Comparison of ENCODE assay signal across 8 cellular contexts in the genomic region with DNA sequence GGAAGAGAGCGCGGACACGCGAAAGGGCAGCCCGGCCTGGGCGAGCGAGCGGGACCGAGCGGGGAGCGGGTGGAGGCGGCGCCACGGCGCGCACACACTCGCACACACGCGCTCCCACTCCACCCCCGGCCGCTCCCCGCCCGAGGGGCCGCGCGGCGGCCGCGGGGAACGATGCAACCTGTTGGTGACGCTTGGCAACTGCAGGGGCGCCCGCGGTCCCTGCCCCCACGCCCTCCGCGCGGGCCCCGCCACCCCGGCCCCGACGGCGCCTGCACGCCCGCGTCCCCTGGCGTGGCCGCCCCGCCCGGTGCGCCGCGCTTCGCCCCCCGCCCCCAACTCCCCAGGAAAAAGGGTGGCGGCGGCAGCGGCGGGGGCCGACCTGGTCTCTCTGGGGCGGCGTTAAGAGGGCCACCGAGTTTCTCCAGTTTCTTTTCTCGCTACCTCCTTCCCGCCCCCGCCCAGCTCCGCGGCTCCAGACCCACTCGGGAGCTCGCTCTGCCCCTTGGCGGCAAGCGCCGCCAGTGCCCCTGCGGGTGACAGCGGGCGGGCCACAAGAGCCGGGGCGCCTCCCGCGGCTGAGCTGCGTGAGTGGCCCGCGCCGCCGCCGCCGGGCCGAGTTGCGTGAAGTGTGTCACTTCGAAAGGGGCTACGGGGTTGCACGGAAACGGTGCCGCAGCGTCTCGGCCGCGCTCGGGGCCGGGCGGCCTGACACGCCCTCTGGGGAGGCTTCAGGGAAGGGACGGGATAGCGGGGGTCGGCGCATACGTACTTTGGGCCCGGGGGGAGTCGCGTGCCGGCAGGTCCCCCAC. TPM values are rescaled to one million over a fixed set of nuclear protein-coding genes. Genes with fewer than 3 reads are reported as not detected.
DNase-seq lines count a peak whose midpoint lies in the region; ATAC-seq and TF ChIP-seq lines count a peak whose summit lies in the region.

NR3C1 (minus strand) TSS at position 80 of the 809 bp plus-strand sequence. CDS start 2,847 bp downstream, outside the sequence.

- peak; percentile 81 to 93 (median 91) for TF ChIP-seq CTCF in upper lobe of left lung (IDR thresholded peaks at IDR 0.05)

- no peaks in the 10 kb centered on the region for H3K9me3 ChIP-seq in upper lobe of left lung

- ATAC-seq in GM21825 (IDR thresholded peaks at IDR 0.05; ENCODE audit: unreplicated experiment) (peak; percentile 56), upper lobe of left lung (ENCODE audit: low FRiP score in 2 of 2) (peak; percentile 90 to 92)
- peak; percentile 65 for ATAC-seq in activated naive CD8-positive, alpha-beta T cell treated with anti-CD3 and anti-CD28 coated beads, Interleukin-2, amount 50 U/mL, for 24 hours

- TF ChIP-seq EP300 in upper lobe of left lung (IDR thresholded peaks at IDR 0.05): peak in 1 of 4 donors; percentile 6

- H3K36me3 ChIP-seq in upper lobe of left lung: no peaks in the 10 kb centered on the region

- H3K27ac ChIP-seq in upper lobe of left lung: peak within 1 kb of the TSS; percentile 99 to 100 (median 100)

- 2 to 3% methylated on average over 25 to 28 of the region's 111 CpGs for WGBS in upper lobe of left lung, 2 donors

- intact Hi-C loops in cardiac septum (cut with DNase I): loop anchor here (1.0 to 10.0 kb wide), 8 partner anchors 192 to 741 kb away; no protein-coding TSS in a partner anchor
- intact Hi-C loops in posterior vena cava (cut with DNase I): loop anchor here (10.0 kb wide), 4 partner anchors 249 to 479 kb away; no protein-coding TSS in a partner anchor

- peaks cover 9 to 28% (median 23%) of the 10 kb centered on the region in 4 donors for H3K4me1 ChIP-seq in upper lobe of left lung

- TF ChIP-seq POLR2A in upper lobe of left lung (IDR thresholded peaks at IDR 0.05): peak; percentile 49 to 83 (median 64)

- H3K4me3 Mint-ChIP-seq in activated naive CD8-positive, alpha-beta T cell treated with anti-CD3 and anti-CD28 coated beads, Interleukin-2, amount 50 U/mL, for 24 hours: peak within 1 kb of the TSS; percentile 91

- H3K27me3 Mint-ChIP-seq in activated naive CD8-positive, alpha-beta T cell treated with anti-CD3 and anti-CD28 coated beads, Interleukin-2, amount 50 U/mL, for 24 hours: no peaks in the 10 kb centered on the region

- H3K36me3 Mint-ChIP-seq in activated naive CD8-positive, alpha-beta T cell treated with anti-CD3 and anti-CD28 coated beads, Interleukin-2, amount 50 U/mL, for 24 hours (ENCODE audit: low read depth): peaks cover 29% of the 10 kb centered on the region

- H3K4me3 ChIP-seq in upper lobe of left lung: peak within 1 kb of the TSS; percentile 90 to 93 (median 92)

- no peaks in the 10 kb centered on the region for H3K27me3 ChIP-seq in upper lobe of left lung

- H3K4me1 Mint-ChIP-seq in activated naive CD8-positive, alpha-beta T cell treated with anti-CD3 and anti-CD28 coated beads, Interleukin-2, amount 50 U/mL, for 24 hours: peaks cover 50% of the 10 kb centered on the region

- DNase-seq in GM03348 (ENCODE audit: low spot score) (peak; percentile 94), LHCN-M2 (ENCODE audit: low read depth) (peak; percentile 87), SW480 (ENCODE audit: low spot score) (peak; percentile 70), cardiac septum (ENCODE audit: low spot score) (peak; percentile 95), posterior vena cava (ENCODE audit: low spot score) (peak; percentile 96), upper lobe of left lung (peak; percentile 88 to 98)
- peak; percentile 83 for DNase-seq in activated naive CD8-positive, alpha-beta T cell treated with anti-CD3 and anti-CD28 coated beads, Interleukin-2, amount 50 U/mL, for 24 hours

- H3K27ac Mint-ChIP-seq in activated naive CD8-positive, alpha-beta T cell treated with anti-CD3 and anti-CD28 coated beads, Interleukin-2, amount 50 U/mL, for 24 hours: peak within 1 kb of the TSS; percentile 98

- peaks cover 9% of the 10 kb centered on the region for H3K9me3 Mint-ChIP-seq in activated naive CD8-positive, alpha-beta T cell treated with anti-CD3 and anti-CD28 coated beads, Interleukin-2, amount 50 U/mL, for 24 hours

RNA-seq across cellular contexts. Expression of gene NR3C1, which starts in this region (rescaled TPM):
- 46.7 and 47.1 TPM in 2 replicates for total RNA-seq in LHCN-M2 (2014; rRNA removed)
- 12.0 TPM for polyA plus RNA-seq in LHCN-M2 (2012)
- total RNA-seq in cardiac septum: 68.5 TPM
- 10 to 100 TPM; 67.8 to 73.5 TPM for total RNA-seq in posterior vena cava
- 100 to 1,000 TPM in 1 of 6 donors, 10 to 100 TPM in 5; 44.5 to 101 (median 72.7) TPM for total RNA-seq in upper lobe of left lung

Comparison
In these comparisons a context has a peak if more than half of its experiments do, and no peak if none do; other contexts are left out.
1. Peak in every context shown above with its lines: DNase-seq, ATAC-seq, H3K4me3 ChIP-seq and H3K27ac ChIP-seq.